8 cellular contexts compared by ENCODE assay signal in genomic region chr16:1610071-1610840, GRCh38. TPM values are rescaled to one million over a fixed set of nuclear protein-coding genes. Genes with fewer than 3 reads are reported as not detected.
A peak's percentile ranks its signal among the peaks of the same experiment; 100 is the strongest.
DNase-seq lines count a peak whose midpoint lies in the region; ATAC-seq and TF ChIP-seq lines count a peak whose summit lies in the region.

No MANE protein-coding gene starts in this region.

- peak; percentile 39 for ATAC-seq in HG03135 (IDR thresholded peaks at IDR 0.05; ENCODE audit: unreplicated experiment)
- peak; percentile 37 for ATAC-seq in central memory CD8-positive, alpha-beta T cell (replicated peaks; ENCODE audit: extremely low read depth, poor library complexity, severe bottlenecking)
- no peak for ATAC-seq in GM18870 (IDR thresholded peaks at IDR 0.05; ENCODE audit: unreplicated experiment)

- H3K27me3 Mint-ChIP-seq in central memory CD8-positive, alpha-beta T cell = peaks cover 3% of the 10 kb centered on the region

- H3K4me3 Mint-ChIP-seq in central memory CD8-positive, alpha-beta T cell = peak overlapping the region; percentile 60

- DNase-seq in NCI-H345 treated with DMSO at 0.1 percent for 48 hours (lab: John Stamatoyannopoulos, UW; ENCODE audit: unreplicated experiment) (peak; percentile 66), islet precursor cell (peak; percentile 95), spleen (peak; percentile 95)
- DNase-seq in activated CD4-positive, CD25-positive, alpha-beta regulatory T cell treated with anti-CD3 and anti-CD28 coated beads, Interleukin-2, amount 50 U/mL, for 72 hours = peak; percentile 95
- peak; percentile 90 for DNase-seq in central memory CD8-positive, alpha-beta T cell (ENCODE audit: low spot score in 2 of 2)

- H3K4me3 ChIP-seq in GM12875 (ENCODE audit: low read depth, low read length) (peak overlapping the region; percentile 66), spleen (peak overlapping the region; percentile 62 to 99 (median 96))

- TF ChIP-seq POLR2A in spleen (IDR thresholded peaks at IDR 0.05) = no peak

- intact Hi-C loops in spleen (cut with DNase I; ENCODE audit: low total_unique reads) = loop anchor here (10.0 kb wide), 1 partner anchor 185 kb away; the partner anchor contains the start of gene UQCC4

- H3K36me3 ChIP-seq in spleen = peaks cover 0 to 14% (median 0%) of the 10 kb centered on the region in 6 donors

- peaks cover 0 to 25% (median 0%) of the 10 kb centered on the region in 7 donors for H3K27me3 ChIP-seq in spleen (replicated peaks in 1 of 7)

- peaks cover 19% of the 10 kb centered on the region for H3K36me3 Mint-ChIP-seq in central memory CD8-positive, alpha-beta T cell (ENCODE audit: insufficient read depth)

- peaks cover 26% of the 10 kb centered on the region for H3K4me1 Mint-ChIP-seq in central memory CD8-positive, alpha-beta T cell

- H3K27ac ChIP-seq in spleen = peak overlapping the region; percentile 66 to 90 (median 86)

- H3K9me3 Mint-ChIP-seq in central memory CD8-positive, alpha-beta T cell = no peaks in the 10 kb centered on the region

- 0 to 4% (median 3%) methylated on average over 25 to 85 of the region's 85 CpGs for WGBS in spleen, 5 donors

- H3K27ac Mint-ChIP-seq in central memory CD8-positive, alpha-beta T cell (ENCODE audit: low read depth) = no peak overlapping the region

- H3K9me3 ChIP-seq in spleen = peaks cover 0 to 10% (median 0%) of the 10 kb centered on the region in 8 donors

- TF ChIP-seq CTCF in GM12875 (IDR thresholded peaks at IDR 0.05; ENCODE audit: borderline replicate concordance, insufficient read depth, low read depth, low read length) = no peak
- TF ChIP-seq CTCF in spleen (IDR thresholded peaks at IDR 0.05 in 8 of 11, conservative IDR thresholded peaks at IDR 0.05 in 3 of 11) = no peak

- peaks cover 26 to 58% (median 46%) of the 10 kb centered on the region in 6 donors for H3K4me1 ChIP-seq in spleen

RNA-seq across cellular contexts. Expression of gene IFT140, which starts 1.6 kb away (rescaled TPM):
- 10 to 100 TPM in 5 of 7 donors, 1 to 10 TPM in 2; 7.8 to 14.5 (median 12.3) TPM for total RNA-seq in spleen
- 1 to 10 TPM; 4.2 to 6.5 (median 4.3) TPM for polyA plus RNA-seq in spleen

RNA-seq across cellular contexts. Expression of gene CRAMP1, which starts 1.9 kb away (rescaled TPM):
- 10 to 100 TPM; 15.5 to 32.4 (median 21.6) TPM for total RNA-seq in spleen
- 10 to 100 TPM in 1 of 3 donors, 1 to 10 TPM in 2; 3.0 to 10.2 (median 3.2) TPM for polyA plus RNA-seq in spleen
